ENCODE assay signal across 31 cellular contexts in genomic region chr9:88043647-88044046, GRCh38.
"Had no signal": no experiment of that assay in that cellular context is flagged by ENCODE, and none has a peak within 500 bp of the region (broad histone marks: within the 10 kb centered on the region; RNA-seq: fewer than 3 reads in every experiment).

No MANE protein-coding gene starts in this region.

- H3K4me1 ChIP-seq: ascending aorta, breast epithelium, esophagus muscularis mucosa, gastroesophageal sphincter, heart right ventricle had no signal

- DNase-seq: activated CD4-positive, alpha-beta T cell treated with anti-CD3 and anti-CD28 coated beads for 1 hour; activated CD4-positive, alpha-beta T cell treated with anti-CD3 and anti-CD28 coated beads for 4 hours; activated CD4-positive, alpha-beta T cell treated with anti-CD3 and anti-CD28 coated beads, Interleukin-2, amount 50 U/mL, for 1 hour; activated CD4-positive, alpha-beta T cell treated with anti-CD3 and anti-CD28 coated beads, Interleukin-2, amount 50 U/mL, for 48 hours; activated CD8-positive, alpha-beta memory T cell treated with anti-CD3 and anti-CD28 coated beads for 24 hours; activated CD8-positive, alpha-beta T cell treated with anti-CD3 and anti-CD28 coated beads for 36 hours; activated effector memory CD4-positive, alpha-beta T cell treated with anti-CD3 and anti-CD28 coated beads, Interleukin-2, amount 50 U/mL, for 16 hours; activated naive CD4-positive, alpha-beta T cell treated with anti-CD3 and anti-CD28 coated beads for 36 hours; activated naive CD8-positive, alpha-beta T cell treated with anti-CD3 and anti-CD28 coated beads for 36 hours; activated naive CD8-positive, alpha-beta T cell treated with anti-CD3 and anti-CD28 coated beads, Interleukin-2, amount 50 U/mL, for 24 hours; activated T-cell treated with anti-CD3 and anti-CD28 coated beads, Interleukin-2, amount 50 U/mL, for 4 hours; central memory CD4-positive, alpha-beta T cell; cerebellar nuclear complex; dorsolateral prefrontal cortex; effector memory CD4-positive, alpha-beta T cell; erythroblast; foreskin melanocyte; heart right ventricle; T-helper 2 cell had no signal

- H3K27me3 ChIP-seq: ascending aorta, breast epithelium, cardiac muscle cell, dorsolateral prefrontal cortex, esophagus muscularis mucosa, gastroesophageal sphincter, heart right ventricle had no signal

- H3K36me3 Mint-ChIP-seq: brain had no signal

- H3K36me3 ChIP-seq: ascending aorta, breast epithelium, cardiac muscle cell, esophagus muscularis mucosa, gastroesophageal sphincter, heart right ventricle had no signal

- ATAC-seq: activated CD8-positive, alpha-beta T cell treated with anti-CD3 and anti-CD28 coated beads for 36 hours; activated naive CD8-positive, alpha-beta T cell treated with anti-CD3 and anti-CD28 coated beads, Interleukin-2, amount 50 U/mL, for 24 hours; activated T-cell treated with anti-CD3 and anti-CD28 coated beads, Interleukin-2, amount 50 U/mL, for 4 hours; gastroesophageal sphincter; heart right ventricle; WTC11 had no signal

- H3K4me3 ChIP-seq: ascending aorta, breast epithelium, cardiac muscle cell, coronary artery, dorsolateral prefrontal cortex, esophagus muscularis mucosa, gastroesophageal sphincter, heart right ventricle had no signal

- H3K4me1 Mint-ChIP-seq: activated naive CD4-positive, alpha-beta T cell treated with anti-CD3 and anti-CD28 coated beads, Interleukin-2, amount 50 U/mL, for 24 hours; activated naive CD8-positive, alpha-beta T cell treated with anti-CD3 and anti-CD28 coated beads for 36 hours; brain had no signal

- H3K27ac Mint-ChIP-seq: activated CD8-positive, alpha-beta T cell treated with anti-CD3 and anti-CD28 coated beads for 36 hours; activated naive CD4-positive, alpha-beta T cell treated with anti-CD3 and anti-CD28 coated beads for 36 hours; activated naive CD4-positive, alpha-beta T cell treated with anti-CD3 and anti-CD28 coated beads, Interleukin-2, amount 50 U/mL, for 24 hours; activated naive CD8-positive, alpha-beta T cell treated with anti-CD3 and anti-CD28 coated beads for 36 hours; activated naive CD8-positive, alpha-beta T cell treated with anti-CD3 and anti-CD28 coated beads, Interleukin-2, amount 50 U/mL, for 24 hours; activated T-helper 1 cell treated with anti-CD3 and anti-CD28 coated beads, Interleukin-12 subunit alpha, Interleukin-12 subunit beta, Interleukin-2, Interleukin-4 antibody, amounts not matched to agents 30 ng/mL and 10 ng/mL and 1 ng/mL, durations not matched to agents 14 hours and 24 hours and 36 hours; activated T-helper 2 cell treated with anti-CD3 and anti-CD28 coated beads, Interferon-gamma antibody, Interleukin-2, Interleukin-4, amounts not matched to agents 10 μg/mL and 5 μg/mL and 100 μg/mL, durations not matched to agents 14 hours and 24 hours and 36 hours; brain; dendritic cell treated with granulocyte-macrophage colony-stimulating factor and Interleukin-4, amounts not matched to agents 40 ng/mL and 50 ng/mL, for 4 days; WTC11 had no signal

- H3K27ac ChIP-seq: ascending aorta, breast epithelium, cardiac muscle cell, coronary artery, dorsolateral prefrontal cortex, esophagus muscularis mucosa, gastroesophageal sphincter, heart right ventricle had no signal

- H3K27me3 Mint-ChIP-seq: activated naive CD4-positive, alpha-beta T cell treated with anti-CD3 and anti-CD28 coated beads, Interleukin-2, amount 50 U/mL, for 24 hours; dendritic cell treated with granulocyte-macrophage colony-stimulating factor and Interleukin-4, amounts not matched to agents 40 ng/mL and 50 ng/mL, for 4 days had no signal

- H3K4me3 Mint-ChIP-seq: activated CD8-positive, alpha-beta T cell treated with anti-CD3 and anti-CD28 coated beads for 36 hours; activated naive CD4-positive, alpha-beta T cell treated with anti-CD3 and anti-CD28 coated beads for 36 hours; activated naive CD4-positive, alpha-beta T cell treated with anti-CD3 and anti-CD28 coated beads, Interleukin-2, amount 50 U/mL, for 24 hours; activated naive CD8-positive, alpha-beta T cell treated with anti-CD3 and anti-CD28 coated beads for 36 hours; activated naive CD8-positive, alpha-beta T cell treated with anti-CD3 and anti-CD28 coated beads, Interleukin-2, amount 50 U/mL, for 24 hours; activated T-cell treated with anti-CD3 and anti-CD28 coated beads, Interleukin-2, amount 50 U/mL, for 4 hours; activated T-helper 1 cell treated with anti-CD3 and anti-CD28 coated beads, Interleukin-12 subunit alpha, Interleukin-12 subunit beta, Interleukin-2, Interleukin-4 antibody, amounts not matched to agents 30 ng/mL and 10 ng/mL and 1 ng/mL, durations not matched to agents 14 hours and 24 hours and 36 hours; brain; dendritic cell treated with granulocyte-macrophage colony-stimulating factor and Interleukin-4, amounts not matched to agents 40 ng/mL and 50 ng/mL, for 4 days; WTC11 had no signal
